Comparison of ENCODE assay signal across 1 cellular context in the genomic region with DNA sequence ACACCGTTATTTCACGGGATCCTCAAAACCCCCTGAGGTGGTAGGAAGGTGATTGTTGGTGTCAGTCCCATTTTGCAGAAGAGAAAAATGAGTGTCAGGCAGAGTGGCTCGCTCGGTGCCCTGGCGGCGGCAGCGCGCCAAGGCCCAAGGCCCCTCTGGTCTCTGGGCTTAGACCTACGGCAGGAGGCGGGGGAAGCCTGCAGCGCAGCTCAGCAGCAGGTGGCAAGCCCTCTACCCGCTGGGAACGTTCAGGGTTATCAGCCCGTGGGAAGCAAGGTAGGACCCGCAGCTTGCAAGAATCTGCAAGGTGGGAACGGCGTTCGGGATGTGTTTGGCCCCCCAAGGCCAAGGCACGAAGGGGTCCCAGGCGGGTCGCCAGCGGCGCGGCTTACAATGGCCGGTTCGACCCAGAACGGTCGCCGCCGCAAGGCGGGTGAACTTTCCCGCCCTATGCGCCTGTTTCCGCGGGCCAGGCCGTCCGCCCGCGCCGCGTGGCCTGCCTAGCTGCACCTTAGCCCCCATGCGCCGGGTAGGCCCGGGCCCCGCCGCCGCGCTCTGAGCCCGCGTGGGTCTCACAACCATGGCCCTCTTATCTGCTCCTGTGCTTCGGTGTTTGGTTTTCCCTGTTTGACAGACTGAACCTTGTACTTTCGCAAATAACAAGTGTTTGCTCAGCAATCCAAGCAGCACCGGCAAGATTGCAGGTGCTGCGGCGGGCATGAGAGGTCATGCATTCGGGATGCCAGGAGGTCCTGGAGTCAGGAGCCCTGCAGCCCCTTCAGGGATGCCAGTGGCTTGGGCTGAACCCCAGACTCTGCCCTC.
TF ChIP-seq lines count a peak whose summit lies in the region.

No MANE protein-coding gene starts in this region.

TF ChIP-seq in HepG2, 621 proteins besides CTCF, POLR2A, EP300 and RAD21 (continued from another document and continues in another):
- TF ChIP-seq ZNF574 (CRISPR knock-in tag; IDR thresholded peaks at IDR 0.05) (peak; percentile 91), TCF7 (IDR thresholded peaks at IDR 0.05; ENCODE audit: low read depth) (peak; percentile 73), ZFP82 (CRISPR knock-in tag; IDR thresholded peaks at IDR 0.05; ENCODE audit: borderline replicate concordance) (peak; percentile 98), JDP2 (CRISPR knock-in tag; IDR thresholded peaks at IDR 0.05; ENCODE audit: borderline replicate concordance) (no peak; the same call in 1 of the 2 replicates), NPAS2 (CRISPR knock-in tag; IDR thresholded peaks at IDR 0.05; ENCODE audit: borderline replicate concordance) (no peak), TCF12 (IDR thresholded peaks at IDR 0.05) (no peak), TCF12 (CRISPR knock-in tag; IDR thresholded peaks at IDR 0.05) (peak; percentile 98), GABPB1 (CRISPR knock-in tag; IDR thresholded peaks at IDR 0.05) (peak; percentile 84), NONO (IDR thresholded peaks at IDR 0.05) (no peak), NONO (CRISPR knock-in tag; conservative IDR thresholded peaks at IDR 0.05) (peak; percentile 97), ZNF639 (CRISPR knock-in tag; conservative IDR thresholded peaks at IDR 0.05) (peak; percentile 88; the same call in 1 of the 2 replicates), PHF5A (CRISPR knock-in tag; IDR thresholded peaks at IDR 0.05; ENCODE audit: low read depth, unreplicated experiment) (peak; percentile 23), CENPX (CRISPR knock-in tag; IDR thresholded peaks at IDR 0.05) (no peak), ZNF572 (CRISPR knock-in tag; IDR thresholded peaks at IDR 0.05) (no peak), ZNF782 (CRISPR knock-in tag; IDR thresholded peaks at IDR 0.05; ENCODE audit: borderline replicate concordance) (peak; percentile 78; the same call in 1 of the 2 replicates), ZNF674 (CRISPR knock-in tag; IDR thresholded peaks at IDR 0.05; ENCODE audit: low read depth) (no peak; the same call in 1 of the 2 replicates), ATRX (CRISPR knock-in tag; IDR thresholded peaks at IDR 0.05; ENCODE audit: borderline replicate concordance) (no peak)
- TF ChIP-seq, protein P1, sequence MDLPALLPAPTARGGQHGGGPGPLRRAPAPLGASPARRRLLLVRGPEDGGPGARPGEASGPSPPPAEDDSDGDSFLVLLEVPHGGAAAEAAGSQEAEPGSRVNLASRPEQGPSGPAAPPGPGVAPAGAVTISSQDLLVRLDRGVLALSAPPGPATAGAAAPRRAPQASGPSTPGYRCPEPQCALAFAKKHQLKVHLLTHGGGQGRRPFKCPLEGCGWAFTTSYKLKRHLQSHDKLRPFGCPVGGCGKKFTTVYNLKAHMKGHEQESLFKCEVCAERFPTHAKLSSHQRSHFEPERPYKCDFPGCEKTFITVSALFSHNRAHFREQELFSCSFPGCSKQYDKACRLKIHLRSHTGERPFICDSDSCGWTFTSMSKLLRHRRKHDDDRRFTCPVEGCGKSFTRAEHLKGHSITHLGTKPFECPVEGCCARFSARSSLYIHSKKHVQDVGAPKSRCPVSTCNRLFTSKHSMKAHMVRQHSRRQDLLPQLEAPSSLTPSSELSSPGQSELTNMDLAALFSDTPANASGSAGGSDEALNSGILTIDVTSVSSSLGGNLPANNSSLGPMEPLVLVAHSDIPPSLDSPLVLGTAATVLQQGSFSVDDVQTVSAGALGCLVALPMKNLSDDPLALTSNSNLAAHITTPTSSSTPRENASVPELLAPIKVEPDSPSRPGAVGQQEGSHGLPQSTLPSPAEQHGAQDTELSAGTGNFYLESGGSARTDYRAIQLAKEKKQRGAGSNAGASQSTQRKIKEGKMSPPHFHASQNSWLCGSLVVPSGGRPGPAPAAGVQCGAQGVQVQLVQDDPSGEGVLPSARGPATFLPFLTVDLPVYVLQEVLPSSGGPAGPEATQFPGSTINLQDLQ (CRISPR knock-in tag; IDR thresholded peaks at IDR 0.05) = peak; percentile 92
- TF ChIP-seq, protein P2, sequence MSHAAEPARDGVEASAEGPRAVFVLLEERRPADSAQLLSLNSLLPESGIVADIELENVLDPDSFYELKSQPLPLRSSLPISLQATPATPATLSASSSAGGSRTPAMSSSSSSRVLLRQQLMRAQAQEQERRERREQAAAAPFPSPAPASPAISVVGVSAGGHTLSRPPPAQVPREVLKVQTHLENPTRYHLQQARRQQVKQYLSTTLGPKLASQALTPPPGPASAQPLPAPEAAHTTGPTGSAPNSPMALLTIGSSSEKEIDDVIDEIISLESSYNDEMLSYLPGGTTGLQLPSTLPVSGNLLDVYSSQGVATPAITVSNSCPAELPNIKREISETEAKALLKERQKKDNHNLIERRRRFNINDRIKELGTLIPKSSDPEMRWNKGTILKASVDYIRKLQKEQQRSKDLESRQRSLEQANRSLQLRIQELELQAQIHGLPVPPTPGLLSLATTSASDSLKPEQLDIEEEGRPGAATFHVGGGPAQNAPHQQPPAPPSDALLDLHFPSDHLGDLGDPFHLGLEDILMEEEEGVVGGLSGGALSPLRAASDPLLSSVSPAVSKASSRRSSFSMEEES (CRISPR knock-in tag; IDR thresholded peaks at IDR 0.05) = peak; percentile 80
- TF ChIP-seq, protein P3, sequence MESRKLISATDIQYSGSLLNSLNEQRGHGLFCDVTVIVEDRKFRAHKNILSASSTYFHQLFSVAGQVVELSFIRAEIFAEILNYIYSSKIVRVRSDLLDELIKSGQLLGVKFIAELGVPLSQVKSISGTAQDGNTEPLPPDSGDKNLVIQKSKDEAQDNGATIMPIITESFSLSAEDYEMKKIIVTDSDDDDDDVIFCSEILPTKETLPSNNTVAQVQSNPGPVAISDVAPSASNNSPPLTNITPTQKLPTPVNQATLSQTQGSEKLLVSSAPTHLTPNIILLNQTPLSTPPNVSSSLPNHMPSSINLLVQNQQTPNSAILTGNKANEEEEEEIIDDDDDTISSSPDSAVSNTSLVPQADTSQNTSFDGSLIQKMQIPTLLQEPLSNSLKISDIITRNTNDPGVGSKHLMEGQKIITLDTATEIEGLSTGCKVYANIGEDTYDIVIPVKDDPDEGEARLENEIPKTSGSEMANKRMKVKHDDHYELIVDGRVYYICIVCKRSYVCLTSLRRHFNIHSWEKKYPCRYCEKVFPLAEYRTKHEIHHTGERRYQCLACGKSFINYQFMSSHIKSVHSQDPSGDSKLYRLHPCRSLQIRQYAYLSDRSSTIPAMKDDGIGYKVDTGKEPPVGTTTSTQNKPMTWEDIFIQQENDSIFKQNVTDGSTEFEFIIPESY (CRISPR knock-in tag; IDR thresholded peaks at IDR 0.05) = peak; percentile 85
- TF ChIP-seq, protein P4, sequence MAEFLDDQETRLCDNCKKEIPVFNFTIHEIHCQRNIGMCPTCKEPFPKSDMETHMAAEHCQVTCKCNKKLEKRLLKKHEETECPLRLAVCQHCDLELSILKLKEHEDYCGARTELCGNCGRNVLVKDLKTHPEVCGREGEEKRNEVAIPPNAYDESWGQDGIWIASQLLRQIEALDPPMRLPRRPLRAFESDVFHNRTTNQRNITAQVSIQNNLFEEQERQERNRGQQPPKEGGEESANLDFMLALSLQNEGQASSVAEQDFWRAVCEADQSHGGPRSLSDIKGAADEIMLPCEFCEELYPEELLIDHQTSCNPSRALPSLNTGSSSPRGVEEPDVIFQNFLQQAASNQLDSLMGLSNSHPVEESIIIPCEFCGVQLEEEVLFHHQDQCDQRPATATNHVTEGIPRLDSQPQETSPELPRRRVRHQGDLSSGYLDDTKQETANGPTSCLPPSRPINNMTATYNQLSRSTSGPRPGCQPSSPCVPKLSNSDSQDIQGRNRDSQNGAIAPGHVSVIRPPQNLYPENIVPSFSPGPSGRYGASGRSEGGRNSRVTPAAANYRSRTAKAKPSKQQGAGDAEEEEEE (CRISPR knock-in tag; IDR thresholded peaks at IDR 0.05; ENCODE audit: borderline replicate concordance) = no peak
- TF ChIP-seq, protein P5, sequence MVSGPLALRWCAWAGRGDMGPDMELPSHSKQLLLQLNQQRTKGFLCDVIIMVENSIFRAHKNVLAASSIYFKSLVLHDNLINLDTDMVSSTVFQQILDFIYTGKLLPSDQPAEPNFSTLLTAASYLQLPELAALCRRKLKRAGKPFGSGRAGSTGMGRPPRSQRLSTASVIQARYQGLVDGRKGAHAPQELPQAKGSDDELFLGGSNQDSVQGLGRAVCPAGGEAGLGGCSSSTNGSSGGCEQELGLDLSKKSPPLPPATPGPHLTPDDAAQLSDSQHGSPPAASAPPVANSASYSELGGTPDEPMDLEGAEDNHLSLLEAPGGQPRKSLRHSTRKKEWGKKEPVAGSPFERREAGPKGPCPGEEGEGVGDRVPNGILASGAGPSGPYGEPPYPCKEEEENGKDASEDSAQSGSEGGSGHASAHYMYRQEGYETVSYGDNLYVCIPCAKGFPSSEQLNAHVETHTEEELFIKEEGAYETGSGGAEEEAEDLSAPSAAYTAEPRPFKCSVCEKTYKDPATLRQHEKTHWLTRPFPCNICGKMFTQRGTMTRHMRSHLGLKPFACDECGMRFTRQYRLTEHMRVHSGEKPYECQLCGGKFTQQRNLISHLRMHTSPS (CRISPR knock-in tag; IDR thresholded peaks at IDR 0.05; ENCODE audit: low read depth) = peak; percentile 95
- TF ChIP-seq, protein P6, sequence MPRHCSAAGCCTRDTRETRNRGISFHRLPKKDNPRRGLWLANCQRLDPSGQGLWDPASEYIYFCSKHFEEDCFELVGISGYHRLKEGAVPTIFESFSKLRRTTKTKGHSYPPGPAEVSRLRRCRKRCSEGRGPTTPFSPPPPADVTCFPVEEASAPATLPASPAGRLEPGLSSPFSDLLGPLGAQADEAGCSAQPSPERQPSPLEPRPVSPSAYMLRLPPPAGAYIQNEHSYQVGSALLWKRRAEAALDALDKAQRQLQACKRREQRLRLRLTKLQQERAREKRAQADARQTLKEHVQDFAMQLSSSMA (CRISPR knock-in tag; IDR thresholded peaks at IDR 0.05) = peak; percentile 76; the same call in 1 of the 2 replicates
- TF ChIP-seq, protein P7, sequence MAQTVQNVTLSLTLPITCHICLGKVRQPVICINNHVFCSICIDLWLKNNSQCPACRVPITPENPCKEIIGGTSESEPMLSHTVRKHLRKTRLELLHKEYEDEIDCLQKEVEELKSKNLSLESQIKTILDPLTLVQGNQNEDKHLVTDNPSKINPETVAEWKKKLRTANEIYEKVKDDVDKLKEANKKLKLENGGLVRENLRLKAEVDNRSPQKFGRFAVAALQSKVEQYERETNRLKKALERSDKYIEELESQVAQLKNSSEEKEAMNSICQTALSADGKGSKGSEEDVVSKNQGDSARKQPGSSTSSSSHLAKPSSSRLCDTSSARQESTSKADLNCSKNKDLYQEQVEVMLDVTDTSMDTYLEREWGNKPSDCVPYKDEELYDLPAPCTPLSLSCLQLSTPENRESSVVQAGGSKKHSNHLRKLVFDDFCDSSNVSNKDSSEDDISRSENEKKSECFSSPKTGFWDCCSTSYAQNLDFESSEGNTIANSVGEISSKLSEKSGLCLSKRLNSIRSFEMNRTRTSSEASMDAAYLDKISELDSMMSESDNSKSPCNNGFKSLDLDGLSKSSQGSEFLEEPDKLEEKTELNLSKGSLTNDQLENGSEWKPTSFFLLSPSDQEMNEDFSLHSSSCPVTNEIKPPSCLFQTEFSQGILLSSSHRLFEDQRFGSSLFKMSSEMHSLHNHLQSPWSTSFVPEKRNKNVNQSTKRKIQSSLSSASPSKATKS (CRISPR knock-in tag; IDR thresholded peaks at IDR 0.05) = no peak
